ENCODE assay signal across 2 cellular contexts in the genomic region with DNA sequence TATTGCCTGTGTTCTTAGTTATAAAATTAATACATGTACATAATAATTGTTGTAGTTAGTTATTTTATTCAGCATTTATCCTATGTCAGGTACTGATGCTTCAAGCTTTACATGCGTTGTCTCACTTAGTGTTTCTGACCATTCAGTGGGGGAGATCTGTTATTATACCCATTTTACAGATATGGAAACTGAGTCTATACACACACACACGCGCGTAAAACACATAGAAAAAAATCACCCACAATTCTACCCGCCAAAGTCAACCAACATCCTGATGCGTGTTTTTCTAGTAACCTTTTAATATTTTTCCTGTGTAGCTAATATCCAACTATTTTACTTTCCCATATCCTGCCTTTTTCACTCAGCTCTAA.
TF ChIP-seq lines count a peak whose summit lies in the region.

No MANE protein-coding gene starts in this region.

TF ChIP-seq in HCT116, 20 proteins besides CTCF, POLR2A, EP300 and RAD21:
- TF ChIP-seq SRF (IDR thresholded peaks at IDR 0.05; ENCODE audit: low read depth): no peak
- TF ChIP-seq EGR1 (IDR thresholded peaks at IDR 0.05; ENCODE audit: low read depth): no peak
- TF ChIP-seq JUND (IDR thresholded peaks at IDR 0.05): no peak
- TF ChIP-seq, protein P1, sequence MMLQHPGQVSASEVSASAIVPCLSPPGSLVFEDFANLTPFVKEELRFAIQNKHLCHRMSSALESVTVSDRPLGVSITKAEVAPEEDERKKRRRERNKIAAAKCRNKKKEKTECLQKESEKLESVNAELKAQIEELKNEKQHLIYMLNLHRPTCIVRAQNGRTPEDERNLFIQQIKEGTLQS (IDR thresholded peaks at IDR 0.05): no peak
- no peak for TF ChIP-seq TCF7L2 (IDR thresholded peaks at IDR 0.05; ENCODE audit: borderline replicate concordance, extremely low read depth, insufficient read depth, insufficient read length)
- TF ChIP-seq EZH2 (IDR thresholded peaks at IDR 0.05): no peak
- no peak for TF ChIP-seq EZH2phosphoT487 (IDR thresholded peaks at IDR 0.05; ENCODE audit: borderline replicate concordance)
- no peak for TF ChIP-seq ZNF274 (IDR thresholded peaks at IDR 0.05; ENCODE audit: low read depth, low read length)
- TF ChIP-seq, protein P2, sequence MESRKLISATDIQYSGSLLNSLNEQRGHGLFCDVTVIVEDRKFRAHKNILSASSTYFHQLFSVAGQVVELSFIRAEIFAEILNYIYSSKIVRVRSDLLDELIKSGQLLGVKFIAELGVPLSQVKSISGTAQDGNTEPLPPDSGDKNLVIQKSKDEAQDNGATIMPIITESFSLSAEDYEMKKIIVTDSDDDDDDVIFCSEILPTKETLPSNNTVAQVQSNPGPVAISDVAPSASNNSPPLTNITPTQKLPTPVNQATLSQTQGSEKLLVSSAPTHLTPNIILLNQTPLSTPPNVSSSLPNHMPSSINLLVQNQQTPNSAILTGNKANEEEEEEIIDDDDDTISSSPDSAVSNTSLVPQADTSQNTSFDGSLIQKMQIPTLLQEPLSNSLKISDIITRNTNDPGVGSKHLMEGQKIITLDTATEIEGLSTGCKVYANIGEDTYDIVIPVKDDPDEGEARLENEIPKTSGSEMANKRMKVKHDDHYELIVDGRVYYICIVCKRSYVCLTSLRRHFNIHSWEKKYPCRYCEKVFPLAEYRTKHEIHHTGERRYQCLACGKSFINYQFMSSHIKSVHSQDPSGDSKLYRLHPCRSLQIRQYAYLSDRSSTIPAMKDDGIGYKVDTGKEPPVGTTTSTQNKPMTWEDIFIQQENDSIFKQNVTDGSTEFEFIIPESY (IDR thresholded peaks at IDR 0.05; ENCODE audit: extremely low read depth, insufficient replicate concordance, low read length): no peak
- no peak for TF ChIP-seq ZFX (IDR thresholded peaks at IDR 0.05)
- no peak for TF ChIP-seq ELF1 (IDR thresholded peaks at IDR 0.05; ENCODE audit: borderline replicate concordance, low read depth)
- TF ChIP-seq SIN3A (IDR thresholded peaks at IDR 0.05; ENCODE audit: low read depth): no peak
- TF ChIP-seq, protein P3, sequence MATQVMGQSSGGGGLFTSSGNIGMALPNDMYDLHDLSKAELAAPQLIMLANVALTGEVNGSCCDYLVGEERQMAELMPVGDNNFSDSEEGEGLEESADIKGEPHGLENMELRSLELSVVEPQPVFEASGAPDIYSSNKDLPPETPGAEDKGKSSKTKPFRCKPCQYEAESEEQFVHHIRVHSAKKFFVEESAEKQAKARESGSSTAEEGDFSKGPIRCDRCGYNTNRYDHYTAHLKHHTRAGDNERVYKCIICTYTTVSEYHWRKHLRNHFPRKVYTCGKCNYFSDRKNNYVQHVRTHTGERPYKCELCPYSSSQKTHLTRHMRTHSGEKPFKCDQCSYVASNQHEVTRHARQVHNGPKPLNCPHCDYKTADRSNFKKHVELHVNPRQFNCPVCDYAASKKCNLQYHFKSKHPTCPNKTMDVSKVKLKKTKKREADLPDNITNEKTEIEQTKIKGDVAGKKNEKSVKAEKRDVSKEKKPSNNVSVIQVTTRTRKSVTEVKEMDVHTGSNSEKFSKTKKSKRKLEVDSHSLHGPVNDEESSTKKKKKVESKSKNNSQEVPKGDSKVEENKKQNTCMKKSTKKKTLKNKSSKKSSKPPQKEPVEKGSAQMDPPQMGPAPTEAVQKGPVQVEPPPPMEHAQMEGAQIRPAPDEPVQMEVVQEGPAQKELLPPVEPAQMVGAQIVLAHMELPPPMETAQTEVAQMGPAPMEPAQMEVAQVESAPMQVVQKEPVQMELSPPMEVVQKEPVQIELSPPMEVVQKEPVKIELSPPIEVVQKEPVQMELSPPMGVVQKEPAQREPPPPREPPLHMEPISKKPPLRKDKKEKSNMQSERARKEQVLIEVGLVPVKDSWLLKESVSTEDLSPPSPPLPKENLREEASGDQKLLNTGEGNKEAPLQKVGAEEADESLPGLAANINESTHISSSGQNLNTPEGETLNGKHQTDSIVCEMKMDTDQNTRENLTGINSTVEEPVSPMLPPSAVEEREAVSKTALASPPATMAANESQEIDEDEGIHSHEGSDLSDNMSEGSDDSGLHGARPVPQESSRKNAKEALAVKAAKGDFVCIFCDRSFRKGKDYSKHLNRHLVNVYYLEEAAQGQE (IDR thresholded peaks at IDR 0.05; ENCODE audit: low read depth): no peak
- TF ChIP-seq POLR2AphosphoS5 (IDR thresholded peaks at IDR 0.05; ENCODE audit: low read depth, low read length): no peak

TF ChIP-seq in K562, 482 proteins besides CTCF, POLR2A, EP300 and RAD21:
- TF ChIP-seq RBM25 (IDR thresholded peaks at IDR 0.05; ENCODE audit: low read depth, low read length, severe bottlenecking): peak; percentile 100
- 0 out of 2 replicates have a peak, but pooled peaks have one; percentile 1 for TF ChIP-seq TAL1 (IDR thresholded peaks at IDR 0.05)
- TF ChIP-seq, protein P4, sequence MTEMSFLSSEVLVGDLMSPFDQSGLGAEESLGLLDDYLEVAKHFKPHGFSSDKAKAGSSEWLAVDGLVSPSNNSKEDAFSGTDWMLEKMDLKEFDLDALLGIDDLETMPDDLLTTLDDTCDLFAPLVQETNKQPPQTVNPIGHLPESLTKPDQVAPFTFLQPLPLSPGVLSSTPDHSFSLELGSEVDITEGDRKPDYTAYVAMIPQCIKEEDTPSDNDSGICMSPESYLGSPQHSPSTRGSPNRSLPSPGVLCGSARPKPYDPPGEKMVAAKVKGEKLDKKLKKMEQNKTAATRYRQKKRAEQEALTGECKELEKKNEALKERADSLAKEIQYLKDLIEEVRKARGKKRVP (CRISPR knock-in tag; IDR thresholded peaks at IDR 0.05): no peak
- TF ChIP-seq ZKSCAN8 (CRISPR knock-in tag; IDR thresholded peaks at IDR 0.05): no peak
- TF ChIP-seq, protein P1 (IDR thresholded peaks at IDR 0.05): peak; percentile 6; the same call in 1 of the 2 replicates
- TF ChIP-seq, protein P1 (CRISPR knock-in tag; conservative IDR thresholded peaks at IDR 0.05): no peak
- no peak for TF ChIP-seq NFXL1 (CRISPR knock-in tag; IDR thresholded peaks at IDR 0.05)
- no peak for TF ChIP-seq TEAD4 (IDR thresholded peaks at IDR 0.05; ENCODE audit: low read length)
- TF ChIP-seq TEAD4 (CRISPR knock-in tag; IDR thresholded peaks at IDR 0.05; ENCODE audit: borderline replicate concordance): no peak
- TF ChIP-seq PRPF4 (IDR thresholded peaks at IDR 0.05; ENCODE audit: insufficient read depth, low read depth, low read length, poor library complexity, severe bottlenecking): no peak
- peak; percentile 85 for TF ChIP-seq ADNP (tag; IDR thresholded peaks at IDR 0.05)
- no peak for TF ChIP-seq ZFPM2 (CRISPR knock-in tag; IDR thresholded peaks at IDR 0.05)
- TF ChIP-seq, protein P5, sequence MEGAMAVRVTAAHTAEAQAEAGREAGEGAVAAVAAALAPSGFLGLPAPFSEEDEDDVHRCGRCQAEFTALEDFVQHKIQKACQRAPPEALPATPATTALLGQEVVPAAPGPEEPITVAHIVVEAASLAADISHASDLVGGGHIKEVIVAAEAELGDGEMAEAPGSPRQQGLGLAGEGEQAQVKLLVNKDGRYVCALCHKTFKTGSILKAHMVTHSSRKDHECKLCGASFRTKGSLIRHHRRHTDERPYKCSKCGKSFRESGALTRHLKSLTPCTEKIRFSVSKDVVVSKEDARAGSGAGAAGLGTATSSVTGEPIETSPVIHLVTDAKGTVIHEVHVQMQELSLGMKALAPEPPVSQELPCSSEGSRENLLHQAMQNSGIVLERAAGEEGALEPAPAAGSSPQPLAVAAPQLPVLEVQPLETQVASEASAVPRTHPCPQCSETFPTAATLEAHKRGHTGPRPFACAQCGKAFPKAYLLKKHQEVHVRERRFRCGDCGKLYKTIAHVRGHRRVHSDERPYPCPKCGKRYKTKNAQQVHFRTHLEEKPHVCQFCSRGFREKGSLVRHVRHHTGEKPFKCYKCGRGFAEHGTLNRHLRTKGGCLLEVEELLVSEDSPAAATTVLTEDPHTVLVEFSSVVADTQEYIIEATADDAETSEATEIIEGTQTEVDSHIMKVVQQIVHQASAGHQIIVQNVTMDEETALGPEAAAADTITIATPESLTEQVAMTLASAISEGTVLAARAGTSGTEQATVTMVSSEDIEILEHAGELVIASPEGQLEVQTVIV (CRISPR knock-in tag; IDR thresholded peaks at IDR 0.05; ENCODE audit: borderline replicate concordance): no peak
- TF ChIP-seq, protein P6, sequence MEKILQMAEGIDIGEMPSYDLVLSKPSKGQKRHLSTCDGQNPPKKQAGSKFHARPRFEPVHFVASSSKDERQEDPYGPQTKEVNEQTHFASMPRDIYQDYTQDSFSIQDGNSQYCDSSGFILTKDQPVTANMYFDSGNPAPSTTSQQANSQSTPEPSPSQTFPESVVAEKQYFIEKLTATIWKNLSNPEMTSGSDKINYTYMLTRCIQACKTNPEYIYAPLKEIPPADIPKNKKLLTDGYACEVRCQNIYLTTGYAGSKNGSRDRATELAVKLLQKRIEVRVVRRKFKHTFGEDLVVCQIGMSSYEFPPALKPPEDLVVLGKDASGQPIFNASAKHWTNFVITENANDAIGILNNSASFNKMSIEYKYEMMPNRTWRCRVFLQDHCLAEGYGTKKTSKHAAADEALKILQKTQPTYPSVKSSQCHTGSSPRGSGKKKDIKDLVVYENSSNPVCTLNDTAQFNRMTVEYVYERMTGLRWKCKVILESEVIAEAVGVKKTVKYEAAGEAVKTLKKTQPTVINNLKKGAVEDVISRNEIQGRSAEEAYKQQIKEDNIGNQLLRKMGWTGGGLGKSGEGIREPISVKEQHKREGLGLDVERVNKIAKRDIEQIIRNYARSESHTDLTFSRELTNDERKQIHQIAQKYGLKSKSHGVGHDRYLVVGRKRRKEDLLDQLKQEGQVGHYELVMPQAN (IDR thresholded peaks at IDR 0.05; ENCODE audit: borderline replicate concordance): no peak
- TF ChIP-seq, protein P7, sequence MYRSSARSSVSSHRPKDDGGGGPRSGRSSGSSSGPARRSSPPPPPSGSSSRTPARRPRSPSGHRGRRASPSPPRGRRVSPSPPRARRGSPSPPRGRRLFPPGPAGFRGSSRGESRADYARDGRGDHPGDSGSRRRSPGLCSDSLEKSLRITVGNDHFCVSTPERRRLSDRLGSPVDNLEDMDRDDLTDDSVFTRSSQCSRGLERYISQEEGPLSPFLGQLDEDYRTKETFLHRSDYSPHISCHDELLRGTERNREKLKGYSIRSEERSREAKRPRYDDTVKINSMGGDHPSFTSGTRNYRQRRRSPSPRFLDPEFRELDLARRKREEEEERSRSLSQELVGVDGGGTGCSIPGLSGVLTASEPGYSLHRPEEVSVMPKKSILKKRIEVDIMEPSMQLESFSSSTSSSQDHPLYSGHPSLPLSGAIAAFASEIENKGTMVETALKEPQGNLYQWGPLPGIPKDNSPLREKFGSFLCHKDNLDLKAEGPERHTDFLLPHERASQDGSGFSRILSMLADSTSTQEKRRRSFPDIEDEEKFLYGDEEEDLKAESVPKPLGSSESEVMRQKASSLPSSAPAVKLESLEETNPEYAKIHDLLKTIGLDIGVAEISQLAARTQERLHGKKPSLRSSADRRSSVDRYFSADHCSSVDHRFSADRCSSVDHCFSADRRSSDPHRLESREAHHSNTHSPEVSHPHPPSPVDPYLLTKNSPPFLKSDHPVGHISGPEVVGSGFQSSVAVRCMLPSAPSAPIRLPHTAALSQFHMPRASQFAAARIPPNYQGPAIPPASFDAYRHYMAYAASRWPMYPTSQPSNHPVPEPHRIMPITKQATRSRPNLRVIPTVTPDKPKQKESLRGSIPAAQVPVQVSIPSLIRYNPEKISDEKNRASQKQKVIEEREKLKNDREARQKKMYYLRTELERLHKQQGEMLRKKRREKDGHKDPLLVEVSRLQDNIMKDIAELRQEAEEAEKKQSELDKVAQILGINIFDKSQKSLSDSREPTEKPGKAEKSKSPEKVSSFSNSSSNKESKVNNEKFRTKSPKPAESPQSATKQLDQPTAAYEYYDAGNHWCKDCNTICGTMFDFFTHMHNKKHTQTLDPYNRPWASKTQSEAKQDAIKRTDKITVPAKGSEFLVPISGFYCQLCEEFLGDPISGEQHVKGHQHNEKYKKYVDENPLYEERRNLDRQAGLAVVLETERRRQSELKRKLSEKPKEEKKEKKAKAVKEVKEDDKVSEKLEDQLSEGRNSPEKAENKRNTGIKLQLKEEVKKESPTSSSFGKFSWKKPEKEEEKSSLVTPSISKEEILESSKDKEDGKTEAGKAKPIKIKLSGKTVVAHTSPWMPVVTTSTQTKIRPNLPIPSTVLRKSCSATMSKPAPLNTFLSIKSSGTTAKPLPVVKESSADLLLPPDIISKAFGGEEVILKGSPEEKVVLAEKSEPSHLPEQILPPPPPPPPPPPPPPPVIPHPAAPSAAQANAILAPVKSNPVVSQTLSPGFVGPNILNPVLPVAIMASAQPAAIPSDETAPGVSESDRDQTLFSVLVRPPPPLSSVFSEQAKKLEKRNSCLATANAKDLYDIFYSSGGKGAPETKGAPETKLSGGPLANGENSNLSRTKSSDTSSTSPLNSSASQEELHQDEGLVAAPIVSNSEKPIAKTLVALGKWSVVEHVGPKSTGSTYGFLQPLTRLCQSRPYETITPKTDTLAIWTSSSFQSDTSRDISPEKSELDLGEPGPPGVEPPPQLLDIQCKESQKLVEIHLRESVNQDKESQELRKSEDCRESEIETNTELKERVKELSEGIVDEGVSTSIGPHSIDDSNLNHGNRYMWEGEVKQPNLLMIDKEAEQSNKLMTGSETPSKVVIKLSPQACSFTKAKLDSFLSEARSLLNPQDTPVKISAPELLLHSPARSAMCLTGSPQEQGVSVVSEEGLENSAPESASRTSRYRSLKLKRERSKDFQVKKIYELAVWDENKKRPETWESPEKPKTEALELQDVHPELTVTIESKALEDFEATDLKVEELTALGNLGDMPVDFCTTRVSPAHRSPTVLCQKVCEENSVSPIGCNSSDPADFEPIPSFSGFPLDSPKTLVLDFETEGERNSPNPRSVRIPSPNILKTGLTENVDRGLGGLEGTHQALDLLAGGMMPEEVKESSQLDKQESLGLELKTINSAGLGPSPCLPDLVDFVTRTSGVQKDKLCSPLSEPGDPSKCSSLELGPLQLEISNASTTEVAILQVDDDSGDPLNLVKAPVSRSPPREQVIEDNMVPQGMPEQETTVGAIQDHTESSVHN (IDR thresholded peaks at IDR 0.05; ENCODE audit: borderline replicate concordance in 1 of 2, low read depth in 1 of 2): 0 out of 4 replicates have a peak, but pooled peaks of 1 of the 2 experiments have one; percentile 1
- no peak for TF ChIP-seq LARP7 (IDR thresholded peaks at IDR 0.05)
- no peak for TF ChIP-seq ZNF324 (CRISPR knock-in tag; IDR thresholded peaks at IDR 0.05)
- TF ChIP-seq PRMT5 (CRISPR knock-in tag; IDR thresholded peaks at IDR 0.05): no peak
- peak; percentile 49; the same call in 1 of the 2 replicates for TF ChIP-seq SMARCA5 (IDR thresholded peaks at IDR 0.05)
- no peak for TF ChIP-seq ZKSCAN1 (IDR thresholded peaks at IDR 0.05; ENCODE audit: low read depth, low read length)
- no peak for TF ChIP-seq SIN3B (IDR thresholded peaks at IDR 0.05; ENCODE audit: low read depth)
- TF ChIP-seq BCOR (IDR thresholded peaks at IDR 0.05): peak; percentile 89
- 0 out of 4 replicates have a peak, but pooled peaks of 1 of the 2 experiments have one; percentile 23 for TF ChIP-seq RCOR1 (IDR thresholded peaks at IDR 0.05; ENCODE audit: borderline replicate concordance in 1 of 2, low read depth in 2 of 2, low read length in 2 of 2)
- TF ChIP-seq ELF4 (CRISPR knock-in tag; IDR thresholded peaks at IDR 0.05): no peak
- TF ChIP-seq CBFA2T3 (IDR thresholded peaks at IDR 0.05): 0 out of 2 replicates have a peak, but pooled peaks have one; percentile 0
- TF ChIP-seq KDM1A (IDR thresholded peaks at IDR 0.05): peak; percentile 25 to 71; a peak in 3 of 4 replicates
- TF ChIP-seq PML (IDR thresholded peaks at IDR 0.05; ENCODE audit: low read length): no peak
- TF ChIP-seq TAF1 (IDR thresholded peaks at IDR 0.05; ENCODE audit: control insufficient read depth, extremely low read depth, insufficient read depth, low read length, severe bottlenecking): no peak
